ENCODE assay signal across 1 cellular context in genomic region chr20:59573837-59574236, GRCh38.
TF ChIP-seq lines count a peak whose summit lies in the region.

No MANE protein-coding gene starts in this region.

TF ChIP-seq in SK-N-SH treated with all-trans-retinoic acid at 6 μM for 48 hours, 23 proteins besides CTCF, POLR2A, EP300 and RAD21 (continued from another document):
- TF ChIP-seq POU6F1 (CRISPR knock-in tag; IDR thresholded peaks at IDR 0.05; ENCODE audit: borderline replicate concordance, low read depth) (no peak), SNAI2 (CRISPR knock-in tag; IDR thresholded peaks at IDR 0.05) (no peak), ZC3H10 (CRISPR knock-in tag; IDR thresholded peaks at IDR 0.05) (no peak)
TF ChIP-seq in SK-N-SH treated with all-trans-retinoic acid at 6 μM for 48 hours: peak in this region for 0.
